10 cellular contexts compared by ENCODE assay signal in genomic region chr5:173884402-173885053, GRCh38. TPM values are rescaled to one million over a fixed set of nuclear protein-coding genes. Genes with fewer than 3 reads are reported as not detected.
DNase-seq lines count a peak whose midpoint lies in the region; ATAC-seq and TF ChIP-seq lines count a peak whose summit lies in the region.
"Had no signal": no experiment of that assay in that cellular context is flagged by ENCODE, and none has a peak within 500 bp of the region (broad histone marks: within the 10 kb centered on the region; RNA-seq: fewer than 3 reads in every experiment).

No MANE protein-coding gene starts in this region.

- H3K9me3 Mint-ChIP-seq in CD4-positive, CD25-positive, alpha-beta regulatory T cell, result peaks cover 0 to 4% (median 0%) of the 10 kb centered on the region in 7 donors
- peaks cover 6% of the 10 kb centered on the region for H3K9me3 Mint-ChIP-seq in activated B cell treated with CpG ODN at 0.5 μM for 24 hours

- ATAC-seq in CD4-positive, CD25-positive, alpha-beta regulatory T cell (ENCODE audit: low read depth in 2 of 2), result peak; percentile 10 to 13
- ATAC-seq in GM21786 (IDR thresholded peaks at IDR 0.05; ENCODE audit: unreplicated experiment), result peak; percentile 30
- peak; percentile 11 for ATAC-seq in activated B cell treated with CpG ODN at 0.5 μM for 24 hours (ENCODE audit: low read depth)
- ATAC-seq in left cardiac atrium, result no peak

- peaks cover 42% of the 10 kb centered on the region for H3K4me1 ChIP-seq in CD4-positive, CD25-positive, alpha-beta regulatory T cell (ENCODE audit: control insufficient read depth, insufficient read depth, low read length, poor library complexity, severe bottlenecking)
- H3K4me1 ChIP-seq in esophagus squamous epithelium (peaks cover 14 to 52% (median 25%) of the 10 kb centered on the region in 3 donors), ovary (ENCODE audit: insufficient read depth) (no peaks in the 10 kb centered on the region)
- H3K4me1 ChIP-seq: HAP-1 had no signal

- peak overlapping the region; percentile 16 to 97 (median 78) for H3K27ac Mint-ChIP-seq in CD4-positive, CD25-positive, alpha-beta regulatory T cell
- H3K27ac Mint-ChIP-seq in activated B cell treated with CpG ODN at 0.5 μM for 24 hours, result peak overlapping the region; percentile 83

- H3K36me3 Mint-ChIP-seq in CD4-positive, CD25-positive, alpha-beta regulatory T cell, result no peaks in the 10 kb centered on the region
- H3K36me3 Mint-ChIP-seq in activated B cell treated with CpG ODN at 0.5 μM for 24 hours (ENCODE audit: low read depth), result peaks cover 8% of the 10 kb centered on the region

- H3K4me3 Mint-ChIP-seq in CD4-positive, CD25-positive, alpha-beta regulatory T cell, result peak overlapping the region; percentile 73 to 90 (median 82)
- H3K4me3 Mint-ChIP-seq in activated B cell treated with CpG ODN at 0.5 μM for 24 hours, result peak overlapping the region; percentile 58

- DNase-seq in CD4-positive, CD25-positive, alpha-beta regulatory T cell, result peak; percentile 43 to 92 (median 59)
- DNase-seq in activated B cell treated with CpG ODN at 0.5 μM for 24 hours, result peak; percentile 25
- DNase-seq in esophagus squamous epithelium (lab: John Stamatoyannopoulos, UW), result no peak
- no peak for DNase-seq in germinal center (ENCODE audit: low spot score)
- no peak for DNase-seq in NCI-H1048 (lab: John Stamatoyannopoulos, UW)
- DNase-seq in left cardiac atrium, result no peak
- no peak for DNase-seq in ovary
- DNase-seq: MG63 had no signal

- peak overlapping the region; percentile 46 for H3K4me3 ChIP-seq in CD4-positive, CD25-positive, alpha-beta regulatory T cell (ENCODE audit: low read depth, low read length)
- H3K4me3 ChIP-seq in esophagus squamous epithelium, result no peak overlapping the region
- no peak overlapping the region for H3K4me3 ChIP-seq in ovary
- H3K4me3 ChIP-seq: HAP-1, MG63 had no signal

- 25 to 37% methylated on average over 1 to 2 of the region's 2 CpGs for WGBS in esophagus squamous epithelium, 2 donors
- 72 to 79% (median 74%) methylated on average over 2 of the region's 2 CpGs for WGBS in ovary, 3 donors

- H3K36me3 ChIP-seq in CD4-positive, CD25-positive, alpha-beta regulatory T cell (ENCODE audit: control insufficient read depth, insufficient read depth, low read length), result no peaks in the 10 kb centered on the region
- H3K36me3 ChIP-seq in esophagus squamous epithelium, result no peaks in the 10 kb centered on the region
- no peaks in the 10 kb centered on the region for H3K36me3 ChIP-seq in ovary
- H3K36me3 ChIP-seq: HAP-1, MG63 had no signal

- no peak for TF ChIP-seq CTCF in activated B cell treated with CpG ODN at 0.5 μM for 24 hours (IDR thresholded peaks at IDR 0.05)
- no peak for TF ChIP-seq CTCF in esophagus squamous epithelium (IDR thresholded peaks at IDR 0.05)
- TF ChIP-seq CTCF in ovary (IDR thresholded peaks at IDR 0.05), result no peak

- POLR2A ChIA-PET in activated B cell treated with CpG ODN at 0.5 μM for 24 hours (lab: Charles Lee), result interaction anchor here (0.8 to 3.3 kb wide), 14 partner anchors 8 to 204 kb away, joined by 3 to 22 read pairs (median 5); no protein-coding TSS in a partner anchor

- H3K9me3 ChIP-seq in CD4-positive, CD25-positive, alpha-beta regulatory T cell (ENCODE audit: control insufficient read depth in 2 of 2, low read length in 2 of 2), result no peaks in the 10 kb centered on the region
- no peaks in the 10 kb centered on the region for H3K9me3 ChIP-seq in esophagus squamous epithelium
- no peaks in the 10 kb centered on the region for H3K9me3 ChIP-seq in ovary
- H3K9me3 ChIP-seq: HAP-1 had no signal

- no peak for TF ChIP-seq EP300 in ovary (IDR thresholded peaks at IDR 0.05)

- H3K27me3 ChIP-seq in CD4-positive, CD25-positive, alpha-beta regulatory T cell (ENCODE audit: control insufficient read depth, insufficient read depth, low read length), result no peaks in the 10 kb centered on the region
- H3K27me3 ChIP-seq in esophagus squamous epithelium (no peaks in the 10 kb centered on the region), ovary (no peaks in the 10 kb centered on the region)
- H3K27me3 ChIP-seq: MG63 had no signal

- H3K27me3 Mint-ChIP-seq in CD4-positive, CD25-positive, alpha-beta regulatory T cell, result no peaks in the 10 kb centered on the region
- H3K27me3 Mint-ChIP-seq in activated B cell treated with CpG ODN at 0.5 μM for 24 hours, result no peaks in the 10 kb centered on the region

- H3K4me1 Mint-ChIP-seq in CD4-positive, CD25-positive, alpha-beta regulatory T cell, result peaks cover 15 to 57% (median 40%) of the 10 kb centered on the region in 4 donors
- peaks cover 57% of the 10 kb centered on the region for H3K4me1 Mint-ChIP-seq in activated B cell treated with CpG ODN at 0.5 μM for 24 hours

- no peak for TF ChIP-seq POLR2A in esophagus squamous epithelium (IDR thresholded peaks at IDR 0.05)
- no peak for TF ChIP-seq POLR2A in ovary (IDR thresholded peaks at IDR 0.05)

- intact Hi-C loops in activated B cell treated with CpG ODN at 0.5 μM for 24 hours (cut with micrococcal nuclease), result loop anchor here (2.0 to 10.0 kb wide), 5 partner anchors 52 to 1202 kb away; partner anchors contain the start of gene CREBRF
- intact Hi-C loops in esophagus squamous epithelium (cut with DNase I), result loop anchor here (10.0 kb wide), 1 partner anchor 100 kb away; no protein-coding TSS in a partner anchor
- intact Hi-C loops in left cardiac atrium (cut with DNase I), result no loop called here
- intact Hi-C loops in ovary (cut with DNase I), result no loop called here

- H3K27ac ChIP-seq in CD4-positive, CD25-positive, alpha-beta regulatory T cell (ENCODE audit: insufficient read depth, low read length, poor library complexity, severe bottlenecking), result peak overlapping the region; percentile 70
- H3K27ac ChIP-seq in esophagus squamous epithelium, result peak overlapping the region; percentile 28 to 77 (median 64)
- no peak overlapping the region for H3K27ac ChIP-seq in ovary

- CTCF ChIA-PET in activated B cell treated with CpG ODN at 0.5 μM for 24 hours (lab: Charles Lee), result interaction anchor here (1.5 to 3.6 kb wide), 4 partner anchors 41 to 266 kb away, joined by 4 to 28 read pairs (median 18); partner anchors contain the start of gene BOD1

RNA-seq across cellular contexts. Expression of gene CPEB4, which starts 3.6 kb away (rescaled TPM):
- total RNA-seq in CD4-positive, CD25-positive, alpha-beta regulatory T cell, result 42.7 TPM
- 1 to 10 TPM; 3.4 to 5.8 (median 4.6) TPM for polyA plus RNA-seq in CD4-positive, CD25-positive, alpha-beta regulatory T cell
- 26.9 and 30.0 TPM in 2 replicates for total RNA-seq in activated B cell treated with CpG ODN at 0.5 μM for 24 hours
- total RNA-seq in esophagus squamous epithelium, result 10 to 100 TPM; 33.2 to 51.6 (median 44.8) TPM
- total RNA-seq in left cardiac atrium, result 100 to 1,000 TPM in 1 of 2 donors, 10 to 100 TPM in 1; 73.8 to 178 TPM
- total RNA-seq in ovary, result 10 to 100 TPM; 14.5 to 50.1 (median 23.2) TPM
- polyA plus RNA-seq in ovary, result 10 to 100 TPM in 1 of 2 donors, 1 to 10 TPM in 1; 7.2 to 26.0 TPM

Comparison
In these comparisons a context has a peak if more than half of its experiments do, and no peak if none do; other contexts are left out.
1. ATAC-seq: peak in CD4-positive, CD25-positive, alpha-beta regulatory T cell (2 of 2), GM21786 (single experiment) and activated B cell treated with CpG ODN at 0.5 μM for 24 hours (single experiment); none in left cardiac atrium (0 of 2).
2. DNase-seq: peak in CD4-positive, CD25-positive, alpha-beta regulatory T cell (3 of 3) and activated B cell treated with CpG ODN at 0.5 μM for 24 hours (single experiment); none in esophagus squamous epithelium (single experiment), germinal center (single experiment), NCI-H1048 (single experiment), left cardiac atrium (single experiment) and ovary (0 of 5).
3. H3K27ac ChIP-seq: peak in CD4-positive, CD25-positive, alpha-beta regulatory T cell (single experiment) and esophagus squamous epithelium (4 of 4); none in ovary (0 of 2).
4. intact Hi-C loops: an anchor here in activated B cell treated with CpG ODN at 0.5 μM for 24 hours (2.0 to 10.0 kb wide) and esophagus squamous epithelium (10.0 kb wide); none called in left cardiac atrium and ovary.